In genomic region chr6:154815938-154816820, GRCh38 we compare ENCODE assay signal across 16 cellular contexts.
DNase-seq lines count a peak whose midpoint lies in the region; ATAC-seq and TF ChIP-seq lines count a peak whose summit lies in the region.
"Had no signal": no experiment of that assay in that cellular context is flagged by ENCODE, and none has a peak within 500 bp of the region (broad histone marks: within the 10 kb centered on the region; RNA-seq: fewer than 3 reads in every experiment).

No MANE protein-coding gene starts in this region.

- TF ChIP-seq POLR2A in prostate gland (IDR thresholded peaks at IDR 0.05) = no peak

- no peak for TF ChIP-seq CTCF in A673 (conservative IDR thresholded peaks at IDR 0.05; ENCODE audit: low read depth, low read length)
- no peak for TF ChIP-seq CTCF in HEK293 (tag by site-specific recombination; IDR thresholded peaks at IDR 0.05)
- TF ChIP-seq CTCF in mesothelial cell of epicardium (IDR thresholded peaks at IDR 0.05; ENCODE audit: unreplicated experiment) = no peak
- no peak for TF ChIP-seq CTCF in prostate gland (IDR thresholded peaks at IDR 0.05)
- no peak for TF ChIP-seq CTCF in GM13976 (IDR thresholded peaks at IDR 0.05; ENCODE audit: borderline replicate concordance, control extremely low read depth, extremely low read depth, insufficient read depth, missing control alignments)

- no peaks in the 10 kb centered on the region for H3K9me3 ChIP-seq in A673 (ENCODE audit: low read depth, low read length, poor library complexity, severe bottlenecking)
- H3K9me3 ChIP-seq in HEK293 (ENCODE audit: control insufficient read depth, insufficient read depth, low read depth, low read length) = no peaks in the 10 kb centered on the region
- no peaks in the 10 kb centered on the region for H3K9me3 ChIP-seq in prostate gland

- CTCF ChIA-PET in A673 (lab: Charles Lee) (no interaction called here), HEK293 (lab: Yijun Ruan, JAX) (interaction anchor here (0.6 to 1.2 kb wide), 2 partner anchors 10 to 141 kb away, joined by 3 to 4 read pairs; no protein-coding TSS in a partner anchor)

- no TSS peak for BruUV-seq in A673 (replicated peaks; lab: Mats Ljungman, UMichigan)

- H3K4me1 Mint-ChIP-seq in mesothelial cell of epicardium = no peaks in the 10 kb centered on the region

- H3K27ac ChIP-seq in A673 (ENCODE audit: low read depth, low read length, poor library complexity, severe bottlenecking) (peak overlapping the region; percentile 14), HEK293 (ENCODE audit: extremely low read depth, low read depth, low read length) (no peak overlapping the region), prostate gland (no peak overlapping the region)

- POLR2A ChIA-PET in A673 (lab: Charles Lee; ENCODE audit: low non-redundant PET) = no interaction called here
- POLR2A ChIA-PET in HEK293 (lab: Yijun Ruan, JAX) = no interaction called here

- H3K4me3 Mint-ChIP-seq in mesothelial cell of epicardium = no peak overlapping the region
- H3K4me3 Mint-ChIP-seq: activated T-cell treated with anti-CD3 and anti-CD28 coated beads, Interleukin-2, amount 50 U/mL, for 4 hours had no signal

- intact Hi-C loops in A673 (cut with micrococcal nuclease; ENCODE audit: unreplicated experiment) = no loop called here
- intact Hi-C loops in prostate gland (cut with DNase I) = no loop called here

- WGBS in prostate gland = 71% methylated on average over 5 of the region's 5 CpGs

- no peaks in the 10 kb centered on the region for H3K27me3 ChIP-seq in A673 (replicated peaks; ENCODE audit: insufficient read depth, low read depth, low read length, poor library complexity)
- no peaks in the 10 kb centered on the region for H3K27me3 ChIP-seq in prostate gland (replicated peaks; ENCODE audit: insufficient read depth)

- H3K27ac Mint-ChIP-seq in mesothelial cell of epicardium = peak overlapping the region; percentile 31

- in situ Hi-C loops in GM13976 (cut with MboI; ENCODE audit: low sequenced_read_pairs, unreplicated experiment) = no loop called here

- ATAC-seq in GM19395 (IDR thresholded peaks at IDR 0.05; ENCODE audit: unreplicated experiment) = no peak
- ATAC-seq: activated T-cell treated with anti-CD3 and anti-CD28 coated beads, Interleukin-2, amount 50 U/mL, for 4 hours had no signal

- H3K4me3 ChIP-seq in A673 (ENCODE audit: low read depth, low read length, poor library complexity, severe bottlenecking) = no peak overlapping the region
- no peak overlapping the region for H3K4me3 ChIP-seq in HEK293 (ENCODE audit: low read depth, low read length)
- H3K4me3 ChIP-seq in prostate gland = no peak overlapping the region

- peak; percentile 14 for DNase-seq in A673 (ENCODE audit: low spot score)
- peak; percentile 49 for DNase-seq in astrocyte of the hippocampus (ENCODE audit: low read depth, low spot score)
- no peak for DNase-seq in mesothelial cell of epicardium (ENCODE audit: low spot score in 2 of 2, unreplicated experiment in 2 of 2)
- DNase-seq in prostate gland (ENCODE audit: low spot score) = no peak
- no peak for DNase-seq in cerebellum (ENCODE audit: low spot score)
- DNase-seq in GM13976 (ENCODE audit: low spot score) = no peak
- DNase-seq: ACHN; activated CD4-positive, alpha-beta T cell treated with anti-CD3 and anti-CD28 coated beads for 48 hours; activated T-cell treated with anti-CD3 and anti-CD28 coated beads, Interleukin-2, amount 50 U/mL, for 4 hours; amygdala; Calu3; H7; KG1; NCI-H1930 had no signal

- no peaks in the 10 kb centered on the region for H3K27me3 Mint-ChIP-seq in mesothelial cell of epicardium (ENCODE audit: low read depth)

- H3K36me3 Mint-ChIP-seq in mesothelial cell of epicardium = peaks cover 51% of the 10 kb centered on the region

- no peaks in the 10 kb centered on the region for H3K9me3 Mint-ChIP-seq in mesothelial cell of epicardium

- H3K4me1 ChIP-seq in A673 (ENCODE audit: insufficient read depth, low read length, poor library complexity, severe bottlenecking) (peaks cover 5% of the 10 kb centered on the region), HEK293 (ENCODE audit: control insufficient read depth, insufficient read depth, low read length) (no peaks in the 10 kb centered on the region), prostate gland (replicated peaks) (no peaks in the 10 kb centered on the region)

- H3K36me3 ChIP-seq in A673 (ENCODE audit: insufficient read depth, low read length, poor library complexity, severe bottlenecking) (peaks cover 71% of the 10 kb centered on the region), HEK293 (ENCODE audit: control insufficient read depth in 2 of 2, insufficient read depth in 1 of 2, low read length in 2 of 2) (peaks cover 66 to 91% of the 10 kb centered on the region in 2 experiments), prostate gland (no peaks in the 10 kb centered on the region)

TF ChIP-seq in HEK293, 187 proteins besides CTCF, POLR2A, EP300 and RAD21:
- TF ChIP-seq PRDM1 (tag by site-specific recombination; IDR thresholded peaks at IDR 0.05) = 0 out of 2 replicates have a peak, but pooled peaks have one; percentile 10
- TF ChIP-seq ZNF16 (tag by site-specific recombination; IDR thresholded peaks at IDR 0.05; ENCODE audit: low read depth) = no peak

Comparison
In these comparisons a context has a peak if more than half of its experiments do, and no peak if none do; other contexts are left out.
1. DNase-seq: peak in A673 (single experiment) and astrocyte of the hippocampus (single experiment); none in mesothelial cell of epicardium (0 of 2), prostate gland (single experiment), cerebellum (single experiment) and GM13976 (single experiment).